23 cellular contexts compared by ENCODE assay signal in genomic region chr4:2062168-2062807, GRCh38. TPM values are rescaled to one million over a fixed set of nuclear protein-coding genes. Genes with fewer than 3 reads are reported as not detected.
A peak's percentile ranks its signal among the peaks of the same experiment; 100 is the strongest.
DNase-seq lines count a peak whose midpoint lies in the region; ATAC-seq and TF ChIP-seq lines count a peak whose summit lies in the region.
"Had no signal": no experiment of that assay in that cellular context is flagged by ENCODE, and none has a peak within 500 bp of the region (broad histone marks: within the 10 kb centered on the region; RNA-seq: fewer than 3 reads in every experiment).

No MANE protein-coding gene starts in this region.

- H3K36me3 ChIP-seq in HEK293 (ENCODE audit: control insufficient read depth in 2 of 2, insufficient read depth in 1 of 2, low read length in 2 of 2) (peaks cover 0 to 34% of the 10 kb centered on the region in 2 experiments; a peak in 1 of 3 replicates), right lobe of liver (no peaks in the 10 kb centered on the region)
- H3K36me3 ChIP-seq: MG63, Peyer's patch had no signal

- no peak overlapping the region for H3K4me3 ChIP-seq in HEK293 (ENCODE audit: low read depth, low read length)
- no peak overlapping the region for H3K4me3 ChIP-seq in right lobe of liver
- H3K4me3 ChIP-seq: MG63, Peyer's patch had no signal

- H3K9me3 ChIP-seq in HEK293 (ENCODE audit: control insufficient read depth, insufficient read depth, low read depth, low read length) (no peaks in the 10 kb centered on the region), right lobe of liver (no peaks in the 10 kb centered on the region)
- H3K9me3 ChIP-seq: HAP-1, MG63, Peyer's patch, SK-N-SH had no signal

- H3K4me1 ChIP-seq in HEK293 (ENCODE audit: control insufficient read depth, insufficient read depth, low read length), result no peaks in the 10 kb centered on the region
- no peaks in the 10 kb centered on the region for H3K4me1 ChIP-seq in right lobe of liver

- intact Hi-C loops in right lobe of liver (cut with DNase I), result no loop called here

- H3K4me3 Mint-ChIP-seq in central memory CD8-positive, alpha-beta T cell, result peak overlapping the region; percentile 12

- ATAC-seq in central memory CD8-positive, alpha-beta T cell (replicated peaks; ENCODE audit: extremely low read depth, poor library complexity, severe bottlenecking), result no peak
- ATAC-seq in right lobe of liver (no peak), HG02885 (IDR thresholded peaks at IDR 0.05; ENCODE audit: poor library complexity, unreplicated experiment) (no peak)

- 71% methylated on average over 2 of the region's 11 CpGs for WGBS in right lobe of liver (ENCODE audit: insufficient coverage, low coverage, low lambda C conversion rate, missing lambda C conversion rate)

- no peak overlapping the region for H3K27ac ChIP-seq in HEK293 (ENCODE audit: extremely low read depth, low read depth, low read length)
- H3K27ac ChIP-seq in right lobe of liver, result no peak overlapping the region
- H3K27ac ChIP-seq: Peyer's patch had no signal

- no peak overlapping the region for H3K27ac Mint-ChIP-seq in central memory CD8-positive, alpha-beta T cell (ENCODE audit: low read depth)

- H3K9me3 Mint-ChIP-seq in central memory CD8-positive, alpha-beta T cell, result no peaks in the 10 kb centered on the region

- no peak for TF ChIP-seq POLR2A in right lobe of liver (IDR thresholded peaks at IDR 0.05)

- no peak for DNase-seq in central memory CD8-positive, alpha-beta T cell (ENCODE audit: low spot score in 2 of 2)
- DNase-seq in right lobe of liver (peak in 2 of 3 donors; percentile 15 to 37), T-helper 1 cell (no peak), NCI-H2081 treated with DMSO at 0.1 percent for 48 hours (lab: John Stamatoyannopoulos, UW) (no peak)
- no peak for DNase-seq in activated CD4-positive, alpha-beta T cell treated with anti-CD3 and anti-CD28 coated beads, Interleukin-2, amount 50 U/mL, for 48 hours
- DNase-seq: ACHN; DMS 273 treated with DMSO at 0.1 percent for 48 hours; DND-41; Kasumi-1; MG63; NCI-H1092; NCI-H1436 treated with DMSO at 0.1 percent for 48 hours; NCI-H2029; NCI-H2171 treated with DMSO at 0.1 percent for 48 hours; NCI-H446; NCI-H526 treated with DMSO at 0.1 percent for 48 hours; NK-92 treated with Interleukin-12 subunit alpha and Interleukin-12 subunit beta, amount 100 ng/mL, for 24 hours; Peyer's patch; SHP77 had no signal

- peaks cover 17% of the 10 kb centered on the region for H3K27me3 Mint-ChIP-seq in central memory CD8-positive, alpha-beta T cell

- H3K27me3 ChIP-seq in right lobe of liver, result peaks cover 0 to 10% of the 10 kb centered on the region in 2 donors
- H3K27me3 ChIP-seq: MG63 had no signal

- no peaks in the 10 kb centered on the region for H3K4me1 Mint-ChIP-seq in central memory CD8-positive, alpha-beta T cell

- POLR2A ChIA-PET in HEK293 (lab: Yijun Ruan, JAX), result interaction anchor here (1.4 kb wide), 1 partner anchor 11 kb away, joined by 3 read pairs; no protein-coding TSS in a partner anchor

- H3K36me3 Mint-ChIP-seq in central memory CD8-positive, alpha-beta T cell (ENCODE audit: insufficient read depth), result no peaks in the 10 kb centered on the region

- CTCF ChIA-PET in HEK293 (lab: Yijun Ruan, JAX), result no interaction called here

- TF ChIP-seq CTCF in HEK293 (tag by site-specific recombination; IDR thresholded peaks at IDR 0.05) (no peak), right lobe of liver (IDR thresholded peaks at IDR 0.05) (no peak)

TF ChIP-seq in HEK293, 187 proteins besides CTCF, POLR2A, EP300 and RAD21:
- no peak for TF ChIP-seq ZNF133 (tag by site-specific recombination; IDR thresholded peaks at IDR 0.05)
- peak; percentile 52 for TF ChIP-seq ZIC2 (tag by site-specific recombination; IDR thresholded peaks at IDR 0.05)
- no peak for TF ChIP-seq SCRT1 (tag by site-specific recombination; IDR thresholded peaks at IDR 0.05; ENCODE audit: borderline replicate concordance)
- TF ChIP-seq PRDM4 (tag by site-specific recombination; IDR thresholded peaks at IDR 0.05), result no peak
- TF ChIP-seq RBAK (tag by site-specific recombination; IDR thresholded peaks at IDR 0.05), result no peak
TF ChIP-seq in HEK293: peak in this region for 1.

RNA-seq across cellular contexts. Expression of gene NAT8L, which starts 3.2 kb away (rescaled TPM):
- total RNA-seq in right lobe of liver, result under 1 TPM in 2 of 6 experiments, not detected in 4; 0.02 to 0.05 TPM

RNA-seq across cellular contexts. Expression of gene NELFA, which starts 53.5 kb away (rescaled TPM):
- total RNA-seq in right lobe of liver, result 10 to 100 TPM in 2 of 6 experiments, 1 to 10 TPM in 4; 6.6 to 14.7 (median 8.7) TPM

Comparison
In these comparisons a context has a peak if more than half of its experiments do, and no peak if none do; other contexts are left out.
1. DNase-seq: peak in right lobe of liver (2 of 3); none in central memory CD8-positive, alpha-beta T cell (0 of 2), activated CD4-positive, alpha-beta T cell treated with anti-CD3 and anti-CD28 coated beads, Interleukin-2, amount 50 U/mL, for 48 hours (0 of 2), T-helper 1 cell (0 of 5) and NCI-H2081 treated with DMSO at 0.1 percent for 48 hours (single experiment).